ENCODE assay signal across 12 cellular contexts in the genomic region with DNA sequence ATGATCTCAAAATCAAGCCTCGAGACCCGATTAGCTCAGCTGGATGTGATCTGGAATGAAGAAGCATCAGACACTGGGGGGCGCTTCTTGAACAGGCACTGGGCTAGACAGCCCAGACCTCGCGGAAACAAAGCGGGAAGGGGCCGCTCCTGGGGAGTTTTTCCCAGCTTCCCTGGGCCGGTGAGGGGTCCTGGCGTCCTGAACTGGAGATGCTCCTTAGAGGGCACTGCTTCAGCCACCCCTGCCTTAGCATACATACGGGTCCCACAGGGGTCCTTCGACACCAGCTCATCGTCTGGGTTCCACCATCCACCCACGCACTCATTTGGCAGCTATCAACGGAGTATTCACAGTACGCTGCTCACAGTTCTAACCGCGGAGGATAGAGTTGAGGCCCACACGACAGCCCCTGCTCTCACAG.
DNase-seq lines count a peak whose midpoint lies in the region; ATAC-seq and TF ChIP-seq lines count a peak whose summit lies in the region.
"Had no signal": no experiment of that assay in that cellular context is flagged by ENCODE, and none has a peak within 500 bp of the region (broad histone marks: within the 10 kb centered on the region; RNA-seq: fewer than 3 reads in every experiment).

No MANE protein-coding gene starts in this region.

- DNase-seq in activated T-cell treated with anti-CD3 and anti-CD28 coated beads, Interleukin-2, amount 50 U/mL, for 4 hours, result no peak
- DNase-seq in activated T-cell treated with anti-CD3 and anti-CD28 coated beads, Interleukin-2, amount 50 U/mL, for 1 hour, result no peak
- DNase-seq in fibroblast of lung (ENCODE audit: low read depth in 2 of 2) (no peak), CD14-positive monocyte (ENCODE audit: low spot score) (no peak), DMS53 treated with DMSO at 0.1 percent for 48 hours (lab: John Stamatoyannopoulos, UW; ENCODE audit: unreplicated experiment) (no peak)
- DNase-seq: activated CD4-positive, alpha-beta T cell treated with anti-CD3 and anti-CD28 coated beads, Interleukin-2, amount 50 U/mL, for 1 hour; BE2C; natural killer cell had no signal

- H3K4me1 Mint-ChIP-seq in activated T-cell treated with anti-CD3 and anti-CD28 coated beads, Interleukin-2, amount 50 U/mL, for 4 hours (ENCODE audit: low read depth), result no peaks in the 10 kb centered on the region
- H3K4me1 Mint-ChIP-seq in stimulated activated memory B cell treated with anti-CD40 and anti-IgM and Interleukin-4, amounts not matched to agents 10 μg/mL and 1 μg/mL and 100 μg/mL, for 72 hours, result no peaks in the 10 kb centered on the region
- H3K4me1 Mint-ChIP-seq in CD14-positive monocyte, result no peaks in the 10 kb centered on the region
- H3K4me1 Mint-ChIP-seq: IgD-negative memory B cell, natural killer cell had no signal

- H4K20me1 ChIP-seq in Loucy (ENCODE audit: insufficient read depth, low read length, poor library complexity, severe bottlenecking), result no peaks in the 10 kb centered on the region
- H4K20me1 ChIP-seq in fibroblast of lung (ENCODE audit: control insufficient read depth, extremely low read depth, insufficient read depth, low read length), result no peaks in the 10 kb centered on the region

- no peaks in the 10 kb centered on the region for H3F3A ChIP-seq in Loucy (ENCODE audit: low read depth)

- H3K4me2 ChIP-seq in Loucy (ENCODE audit: low read depth, low read length, poor library complexity, severe bottlenecking) (no peak overlapping the region), fibroblast of lung (ENCODE audit: extremely low read depth, insufficient read depth, low read length) (no peak overlapping the region)

- no peaks in the 10 kb centered on the region for H3K79me2 ChIP-seq in Loucy (ENCODE audit: insufficient read depth, low read length)
- H3K79me2 ChIP-seq in fibroblast of lung (ENCODE audit: control insufficient read depth, insufficient read depth, low read length), result no peaks in the 10 kb centered on the region

- H3K27ac ChIP-seq in fibroblast of lung (ENCODE audit: insufficient read depth, low read length), result peak overlapping the region; percentile 32

- H2AFZ ChIP-seq in Loucy (ENCODE audit: low read length) (no peak overlapping the region), fibroblast of lung (ENCODE audit: low read length) (no peak overlapping the region)

- H3K4me1 ChIP-seq in Loucy (ENCODE audit: insufficient read depth, low read length, poor library complexity, severe bottlenecking) (no peaks in the 10 kb centered on the region), fibroblast of lung (ENCODE audit: control insufficient read depth, extremely low read depth, insufficient read depth, low read length) (no peaks in the 10 kb centered on the region)
- H3K4me1 ChIP-seq: BE2C had no signal

- H3K9me3 ChIP-seq in Loucy (ENCODE audit: insufficient read depth, low read depth, low read length), result no peaks in the 10 kb centered on the region
- no peaks in the 10 kb centered on the region for H3K9me3 ChIP-seq in fibroblast of lung (ENCODE audit: control insufficient read depth, insufficient read depth, low read depth, low read length)
- H3K9me3 ChIP-seq: BE2C had no signal

- H3K27ac Mint-ChIP-seq in stimulated activated memory B cell treated with anti-CD40 and anti-IgM and Interleukin-4, amounts not matched to agents 10 μg/mL and 1 μg/mL and 100 μg/mL, for 72 hours, result peak overlapping the region; percentile 31
- H3K27ac Mint-ChIP-seq in CD14-positive monocyte, result no peak overlapping the region
- H3K27ac Mint-ChIP-seq: IgD-negative memory B cell, natural killer cell had no signal

- ATAC-seq in activated T-cell treated with anti-CD3 and anti-CD28 coated beads, Interleukin-2, amount 50 U/mL, for 4 hours, result peak; percentile 28 to 54
- ATAC-seq in stimulated activated memory B cell treated with anti-CD40 and anti-IgM and Interleukin-4, amounts not matched to agents 10 μg/mL and 1 μg/mL and 100 μg/mL, for 72 hours, result peak; percentile 42
- ATAC-seq in HG02759 (IDR thresholded peaks at IDR 0.05; ENCODE audit: unreplicated experiment), result no peak
- ATAC-seq: natural killer cell had no signal

- no peaks in the 10 kb centered on the region for H3K9me2 ChIP-seq in Loucy (replicated peaks; ENCODE audit: low read depth, low read length)

- H3K36me3 Mint-ChIP-seq in activated T-cell treated with anti-CD3 and anti-CD28 coated beads, Interleukin-2, amount 50 U/mL, for 4 hours (ENCODE audit: insufficient read depth), result no peaks in the 10 kb centered on the region
- no peaks in the 10 kb centered on the region for H3K36me3 Mint-ChIP-seq in stimulated activated memory B cell treated with anti-CD40 and anti-IgM and Interleukin-4, amounts not matched to agents 10 μg/mL and 1 μg/mL and 100 μg/mL, for 72 hours
- H3K36me3 Mint-ChIP-seq in CD14-positive monocyte, result no peaks in the 10 kb centered on the region
- H3K36me3 Mint-ChIP-seq: natural killer cell had no signal

- H3K9ac ChIP-seq in Loucy (ENCODE audit: low read depth, low read length, poor library complexity, severe bottlenecking) (no peak overlapping the region), fibroblast of lung (ENCODE audit: insufficient read depth, low read length) (peak overlapping the region; percentile 58)

- H3K9me3 Mint-ChIP-seq in activated T-cell treated with anti-CD3 and anti-CD28 coated beads, Interleukin-2, amount 50 U/mL, for 4 hours, result no peaks in the 10 kb centered on the region
- no peaks in the 10 kb centered on the region for H3K9me3 Mint-ChIP-seq in stimulated activated memory B cell treated with anti-CD40 and anti-IgM and Interleukin-4, amounts not matched to agents 10 μg/mL and 1 μg/mL and 100 μg/mL, for 72 hours
- peaks cover 0 to 2% (median 0%) of the 10 kb centered on the region in 7 donors for H3K9me3 Mint-ChIP-seq in CD14-positive monocyte
- H3K9me3 Mint-ChIP-seq: natural killer cell had no signal

- intact Hi-C loops in CD14-positive monocyte (cut with micrococcal nuclease), result no loop called here

- H3K36me3 ChIP-seq in Loucy (ENCODE audit: insufficient read depth, low read length) (no peaks in the 10 kb centered on the region), fibroblast of lung (ENCODE audit: control insufficient read depth, insufficient read depth, low read length) (no peaks in the 10 kb centered on the region)
- H3K36me3 ChIP-seq: BE2C had no signal

- TF ChIP-seq CTCF in Loucy (conservative IDR thresholded peaks at IDR 0.05; ENCODE audit: low read length), result peak; percentile 23; the same call in 1 of the 2 replicates
- TF ChIP-seq CTCF in fibroblast of lung (conservative IDR thresholded peaks at IDR 0.05 in 1 of 2, IDR thresholded peaks at IDR 0.05 in 1 of 2; ENCODE audit: low read depth in 1 of 2, low read length in 2 of 2), result no peak
- no peak for TF ChIP-seq CTCF in CD14-positive monocyte (IDR thresholded peaks at IDR 0.05)

- H3K4me3 ChIP-seq in Loucy (ENCODE audit: low read length, poor library complexity, severe bottlenecking), result no peak overlapping the region
- H3K4me3 ChIP-seq in fibroblast of lung (replicated peaks in 1 of 4; ENCODE audit: control extremely low read depth in 1 of 4, insufficient read depth in 1 of 4, low read depth in 3 of 4, low read length in 4 of 4), result peak overlapping the region in 1 of 4 experiments; percentile 25

- no peaks in the 10 kb centered on the region for H3K27me3 ChIP-seq in Loucy (ENCODE audit: insufficient read depth, low read length, poor library complexity, severe bottlenecking)
- H3K27me3 ChIP-seq in fibroblast of lung (ENCODE audit: control insufficient read depth, insufficient read depth, low read length), result no peaks in the 10 kb centered on the region
- H3K27me3 ChIP-seq: BE2C had no signal

- no peak overlapping the region for H3K4me3 Mint-ChIP-seq in activated T-cell treated with anti-CD3 and anti-CD28 coated beads, Interleukin-2, amount 50 U/mL, for 4 hours
- peak overlapping the region; percentile 54 for H3K4me3 Mint-ChIP-seq in stimulated activated memory B cell treated with anti-CD40 and anti-IgM and Interleukin-4, amounts not matched to agents 10 μg/mL and 1 μg/mL and 100 μg/mL, for 72 hours
- H3K4me3 Mint-ChIP-seq in CD14-positive monocyte, result no peak overlapping the region
- H3K4me3 Mint-ChIP-seq: natural killer cell had no signal

- H3K27me3 Mint-ChIP-seq in activated T-cell treated with anti-CD3 and anti-CD28 coated beads, Interleukin-2, amount 50 U/mL, for 4 hours (ENCODE audit: low read depth), result peaks cover 2% of the 10 kb centered on the region
- H3K27me3 Mint-ChIP-seq in stimulated activated memory B cell treated with anti-CD40 and anti-IgM and Interleukin-4, amounts not matched to agents 10 μg/mL and 1 μg/mL and 100 μg/mL, for 72 hours, result no peaks in the 10 kb centered on the region
- peaks cover 0 to 5% (median 3%) of the 10 kb centered on the region in 3 donors for H3K27me3 Mint-ChIP-seq in CD14-positive monocyte (ENCODE audit: low read depth in 3 of 3)
